ENCODE assay signal across 19 cellular contexts in genomic region chr3:51985971-51986947, GRCh38. TPM values are rescaled to one million over a fixed set of nuclear protein-coding genes. Genes with fewer than 3 reads are reported as not detected.
DNase-seq lines count a peak whose midpoint lies in the region; ATAC-seq, FAIRE-seq and TF ChIP-seq lines count a peak whose summit lies in the region.
"Had no signal": no experiment of that assay in that cellular context is flagged by ENCODE, and none has a peak within 500 bp of the region (broad histone marks: within the 10 kb centered on the region; RNA-seq: fewer than 3 reads in every experiment).

No MANE protein-coding gene starts in this region.

- no peak for DNase-seq in stimulated activated naive CD8-positive, alpha-beta T cell treated with anti-CD3 and anti-CD28 coated beads, Interleukin-15, Interleukin-2, amounts not matched to agents 100 U/mL and 50 U/mL, for 24 hours
- DNase-seq in GM19239 (ENCODE audit: insufficient read length, low spot score) (no peak), cerebellar cortex (ENCODE audit: low spot score) (no peak), iPS-NIHi7 (ENCODE audit: extremely low spot score) (no peak)
- DNase-seq: activated B cell treated with CpG ODN at 0.5 μM for 24 hours; activated naive CD4-positive, alpha-beta T cell treated with Interleukin-2 at 50 U/mL for 16 hours; body of pancreas; CD8-positive, alpha-beta memory T cell; HFFc6; immature natural killer cell; mammary epithelial cell; MG63; NCI-H187; RPMI8226 had no signal

- H3K36me3 Mint-ChIP-seq in stimulated activated naive CD8-positive, alpha-beta T cell treated with anti-CD3 and anti-CD28 coated beads, Interleukin-15, Interleukin-2, amounts not matched to agents 100 ng/mL and 50 ng/mL, for 24 hours (ENCODE audit: low read depth), result peaks cover 3% of the 10 kb centered on the region
- H3K36me3 Mint-ChIP-seq: immature natural killer cell had no signal

- peaks cover 0 to 6% (median 4%) of the 10 kb centered on the region in 4 donors for H3K36me3 ChIP-seq in liver (ENCODE audit: control insufficient read depth in 4 of 4, insufficient read depth in 3 of 4, low read depth in 1 of 4, low read length in 3 of 4)
- H3K36me3 ChIP-seq: vagina had no signal

- ATAC-seq in stimulated activated naive CD8-positive, alpha-beta T cell treated with anti-CD3 and anti-CD28 coated beads, Interleukin-15, Interleukin-2, amounts not matched to agents 100 U/mL and 50 U/mL, for 24 hours, result no peak
- ATAC-seq: body of pancreas, esophagus mucosa had no signal

- TF ChIP-seq RAD21 in liver (IDR thresholded peaks at IDR 0.05), result no peak

- no peak overlapping the region for H3K4me3 ChIP-seq in liver (ENCODE audit: low read depth in 1 of 3, low read length in 3 of 3)
- H3K4me3 ChIP-seq: body of pancreas, MG63, vagina had no signal

- H3K9me3 ChIP-seq in liver (ENCODE audit: control insufficient read depth in 4 of 4, low read length in 3 of 4), result no peaks in the 10 kb centered on the region
- H3K9me3 ChIP-seq: body of pancreas, MG63, vagina had no signal

- no peak overlapping the region for H3K4me3 Mint-ChIP-seq in stimulated activated naive CD8-positive, alpha-beta T cell treated with anti-CD3 and anti-CD28 coated beads, Interleukin-15, Interleukin-2, amounts not matched to agents 100 ng/mL and 50 ng/mL, for 24 hours
- H3K4me3 Mint-ChIP-seq: activated B cell treated with CpG ODN at 0.5 μM for 24 hours; HFFc6; immature natural killer cell; T-helper 1 cell treated with Interleukin-12 subunit alpha and Interleukin-12 subunit beta and Interleukin-4 antibody, amounts not matched to agents 30 μg/mL and 1 μg/mL, for 36 hours had no signal

- H3K9me3 Mint-ChIP-seq in stimulated activated naive CD8-positive, alpha-beta T cell treated with anti-CD3 and anti-CD28 coated beads, Interleukin-15, Interleukin-2, amounts not matched to agents 100 ng/mL and 50 ng/mL, for 24 hours, result no peaks in the 10 kb centered on the region
- H3K9me3 Mint-ChIP-seq: activated B cell treated with CpG ODN at 0.5 μM for 24 hours; CD8-positive, alpha-beta memory T cell; HFFc6; immature natural killer cell; T-helper 1 cell treated with Interleukin-12 subunit alpha and Interleukin-12 subunit beta and Interleukin-4 antibody, amounts not matched to agents 30 μg/mL and 1 μg/mL, for 36 hours had no signal

- no peak for TF ChIP-seq CTCF in liver (IDR thresholded peaks at IDR 0.05; ENCODE audit: low read depth, low read length, missing input control)

- H3K27me3 ChIP-seq in liver (ENCODE audit: control insufficient read depth in 4 of 4, insufficient read depth in 4 of 4, low read length in 3 of 4), result no peaks in the 10 kb centered on the region
- H3K27me3 ChIP-seq: body of pancreas, MG63, vagina had no signal

- FAIRE-seq in GM19239 (lab: Jason Lieb, UNC), result no peak

- H3K27ac ChIP-seq in liver (ENCODE audit: low read depth in 1 of 2, low read length in 2 of 2), result no peak overlapping the region
- H3K27ac ChIP-seq: body of pancreas, vagina had no signal

- H3K27ac Mint-ChIP-seq in stimulated activated naive CD8-positive, alpha-beta T cell treated with anti-CD3 and anti-CD28 coated beads, Interleukin-15, Interleukin-2, amounts not matched to agents 100 ng/mL and 50 ng/mL, for 24 hours, result peak overlapping the region; percentile 28
- H3K27ac Mint-ChIP-seq: activated B cell treated with CpG ODN at 0.5 μM for 24 hours; T-helper 1 cell treated with Interleukin-12 subunit alpha and Interleukin-12 subunit beta and Interleukin-4 antibody, amounts not matched to agents 30 μg/mL and 1 μg/mL, for 36 hours had no signal

- WGBS in liver, result 80% methylated on average over 12 of the region's 12 CpGs

- peaks cover 5 to 39% (median 23%) of the 10 kb centered on the region in 4 donors for H3K4me1 ChIP-seq in liver (ENCODE audit: control insufficient read depth in 4 of 4, insufficient read depth in 4 of 4, low read length in 3 of 4)

- peaks cover 29% of the 10 kb centered on the region for H3K4me1 Mint-ChIP-seq in stimulated activated naive CD8-positive, alpha-beta T cell treated with anti-CD3 and anti-CD28 coated beads, Interleukin-15, Interleukin-2, amounts not matched to agents 100 ng/mL and 50 ng/mL, for 24 hours (ENCODE audit: low read depth)

- no peaks in the 10 kb centered on the region for H3K27me3 Mint-ChIP-seq in stimulated activated naive CD8-positive, alpha-beta T cell treated with anti-CD3 and anti-CD28 coated beads, Interleukin-15, Interleukin-2, amounts not matched to agents 100 ng/mL and 50 ng/mL, for 24 hours
- H3K27me3 Mint-ChIP-seq: activated B cell treated with CpG ODN at 0.5 μM for 24 hours; CD8-positive, alpha-beta memory T cell had no signal

- H3K9ac ChIP-seq in liver (ENCODE audit: low read depth in 1 of 2, low read length in 2 of 2), result no peak overlapping the region

TF ChIP-seq in liver, 16 proteins besides CTCF, POLR2A, EP300 and RAD21:
- TF ChIP-seq SP1 (IDR thresholded peaks at IDR 0.05) (peak; percentile 35), GABPA (IDR thresholded peaks at IDR 0.05 in 1 of 2, conservative IDR thresholded peaks at IDR 0.05 in 1 of 2) (no peak), TAF1 (conservative IDR thresholded peaks at IDR 0.05) (no peak), RXRA (IDR thresholded peaks at IDR 0.05) (peak in 1 of 2 donors; percentile 22), HNF4A (conservative IDR thresholded peaks at IDR 0.05) (peak; percentile 66 to 80)

RNA-seq across cellular contexts. Expression of gene ACY1, which starts 2.9 kb away (rescaled TPM):
- 100 to 1,000 TPM in 1 of 2 donors, 10 to 100 TPM in 1; 69.5 to 241 TPM for total RNA-seq in liver
- 100 to 1,000 TPM; 234 to 274 TPM for polyA plus RNA-seq in liver

RNA-seq across cellular contexts. Expression of gene RPL29, which starts 9.4 kb away (rescaled TPM):
- 100 to 1,000 TPM; 292 to 358 TPM for total RNA-seq in liver
- 100 to 1,000 TPM; 418 to 789 TPM for polyA plus RNA-seq in liver

RNA-seq across cellular contexts. Expression of gene ABHD14A, which starts 11.4 kb away (rescaled TPM):
- 10 to 100 TPM in 1 of 2 donors, 1 to 10 TPM in 1; 8.2 to 10.5 TPM for total RNA-seq in liver
- 10 to 100 TPM; 16.3 to 19.9 TPM for polyA plus RNA-seq in liver

RNA-seq across cellular contexts. Expression of gene ABHD14B, which starts 12.4 kb away (rescaled TPM):
- total RNA-seq in liver, result 10 to 100 TPM; 24.3 to 43.3 TPM
- polyA plus RNA-seq in liver, result 100 to 1,000 TPM in 1 of 2 donors, 10 to 100 TPM in 1; 90.6 to 127 TPM

RNA-seq across cellular contexts. Expression of gene PCBP4, which starts 19.0 kb away (rescaled TPM):
- 1 to 10 TPM; 4.0 to 4.9 TPM for total RNA-seq in liver
- 1 to 10 TPM; 2.7 to 7.9 TPM for polyA plus RNA-seq in liver
